1 cellular context compared by ENCODE assay signal in the genomic region with DNA sequence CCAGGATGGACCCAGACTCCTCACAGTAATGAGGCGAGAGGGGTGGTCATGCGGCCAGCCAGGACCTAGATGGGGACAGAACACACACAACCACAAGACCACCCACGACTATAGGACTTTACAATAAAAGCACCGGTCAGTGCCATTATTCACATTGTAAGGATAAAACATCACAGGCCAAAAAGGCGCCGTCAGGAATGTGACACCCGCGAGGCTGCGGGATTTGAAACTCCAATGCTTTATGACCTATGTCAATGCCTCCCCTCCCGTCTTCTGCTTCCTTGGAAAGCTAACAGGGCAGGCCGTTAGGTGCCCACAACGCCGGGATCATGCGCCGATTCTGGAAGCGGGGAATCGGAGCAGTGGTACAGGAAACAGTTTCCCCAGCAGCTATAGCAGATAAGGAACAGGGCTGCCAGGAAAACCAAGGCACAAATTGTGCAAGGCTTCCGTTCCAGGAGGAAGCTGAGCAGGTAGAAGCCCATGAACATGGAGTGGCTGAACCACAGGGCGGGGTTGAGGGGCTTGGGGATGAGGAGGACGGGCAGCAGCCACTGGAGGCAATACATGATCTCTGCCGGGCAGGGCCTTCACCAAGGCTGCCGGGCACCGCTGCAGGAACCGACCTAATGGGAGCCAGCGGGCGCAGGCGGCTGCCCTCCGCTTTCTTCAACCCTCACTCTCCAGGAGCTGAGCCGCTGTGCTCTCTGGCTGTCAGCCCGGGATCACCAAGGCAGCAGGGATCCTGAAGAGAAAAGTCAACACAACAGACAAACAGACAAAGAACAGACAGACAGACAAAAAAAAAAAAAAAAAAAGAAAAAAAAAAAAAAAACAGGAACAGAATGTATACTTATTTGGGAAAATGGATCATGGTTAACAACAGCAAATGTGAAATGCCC.
TF ChIP-seq lines count a peak whose summit lies in the region.

No MANE protein-coding gene starts in this region.

TF ChIP-seq in SK-N-SH treated with all-trans-retinoic acid at 6 μM for 48 hours, 23 proteins besides CTCF, POLR2A, EP300 and RAD21 (continued from another document):
- TF ChIP-seq, protein P1, sequence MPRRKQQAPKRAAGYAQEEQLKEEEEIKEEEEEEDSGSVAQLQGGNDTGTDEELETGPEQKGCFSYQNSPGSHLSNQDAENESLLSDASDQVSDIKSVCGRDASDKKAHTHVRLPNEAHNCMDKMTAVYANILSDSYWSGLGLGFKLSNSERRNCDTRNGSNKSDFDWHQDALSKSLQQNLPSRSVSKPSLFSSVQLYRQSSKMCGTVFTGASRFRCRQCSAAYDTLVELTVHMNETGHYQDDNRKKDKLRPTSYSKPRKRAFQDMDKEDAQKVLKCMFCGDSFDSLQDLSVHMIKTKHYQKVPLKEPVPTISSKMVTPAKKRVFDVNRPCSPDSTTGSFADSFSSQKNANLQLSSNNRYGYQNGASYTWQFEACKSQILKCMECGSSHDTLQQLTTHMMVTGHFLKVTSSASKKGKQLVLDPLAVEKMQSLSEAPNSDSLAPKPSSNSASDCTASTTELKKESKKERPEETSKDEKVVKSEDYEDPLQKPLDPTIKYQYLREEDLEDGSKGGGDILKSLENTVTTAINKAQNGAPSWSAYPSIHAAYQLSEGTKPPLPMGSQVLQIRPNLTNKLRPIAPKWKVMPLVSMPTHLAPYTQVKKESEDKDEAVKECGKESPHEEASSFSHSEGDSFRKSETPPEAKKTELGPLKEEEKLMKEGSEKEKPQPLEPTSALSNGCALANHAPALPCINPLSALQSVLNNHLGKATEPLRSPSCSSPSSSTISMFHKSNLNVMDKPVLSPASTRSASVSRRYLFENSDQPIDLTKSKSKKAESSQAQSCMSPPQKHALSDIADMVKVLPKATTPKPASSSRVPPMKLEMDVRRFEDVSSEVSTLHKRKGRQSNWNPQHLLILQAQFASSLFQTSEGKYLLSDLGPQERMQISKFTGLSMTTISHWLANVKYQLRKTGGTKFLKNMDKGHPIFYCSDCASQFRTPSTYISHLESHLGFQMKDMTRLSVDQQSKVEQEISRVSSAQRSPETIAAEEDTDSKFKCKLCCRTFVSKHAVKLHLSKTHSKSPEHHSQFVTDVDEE (CRISPR knock-in tag; IDR thresholded peaks at IDR 0.05) = no peak
- TF ChIP-seq SNAI2 (CRISPR knock-in tag; IDR thresholded peaks at IDR 0.05) = no peak
- no peak for TF ChIP-seq ZC3H10 (CRISPR knock-in tag; IDR thresholded peaks at IDR 0.05)
- TF ChIP-seq PPARA (CRISPR knock-in tag; IDR thresholded peaks at IDR 0.05; ENCODE audit: borderline replicate concordance) = no peak
- TF ChIP-seq, protein P2, sequence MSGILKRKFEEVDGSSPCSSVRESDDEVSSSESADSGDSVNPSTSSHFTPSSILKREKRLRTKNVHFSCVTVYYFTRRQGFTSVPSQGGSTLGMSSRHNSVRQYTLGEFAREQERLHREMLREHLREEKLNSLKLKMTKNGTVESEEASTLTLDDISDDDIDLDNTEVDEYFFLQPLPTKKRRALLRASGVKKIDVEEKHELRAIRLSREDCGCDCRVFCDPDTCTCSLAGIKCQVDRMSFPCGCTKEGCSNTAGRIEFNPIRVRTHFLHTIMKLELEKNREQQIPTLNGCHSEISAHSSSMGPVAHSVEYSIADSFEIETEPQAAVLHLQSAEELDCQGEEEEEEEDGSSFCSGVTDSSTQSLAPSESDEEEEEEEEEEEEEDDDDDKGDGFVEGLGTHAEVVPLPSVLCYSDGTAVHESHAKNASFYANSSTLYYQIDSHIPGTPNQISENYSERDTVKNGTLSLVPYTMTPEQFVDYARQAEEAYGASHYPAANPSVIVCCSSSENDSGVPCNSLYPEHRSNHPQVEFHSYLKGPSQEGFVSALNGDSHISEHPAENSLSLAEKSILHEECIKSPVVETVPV (CRISPR knock-in tag; IDR thresholded peaks at IDR 0.05) = no peak
- TF ChIP-seq, protein P3, sequence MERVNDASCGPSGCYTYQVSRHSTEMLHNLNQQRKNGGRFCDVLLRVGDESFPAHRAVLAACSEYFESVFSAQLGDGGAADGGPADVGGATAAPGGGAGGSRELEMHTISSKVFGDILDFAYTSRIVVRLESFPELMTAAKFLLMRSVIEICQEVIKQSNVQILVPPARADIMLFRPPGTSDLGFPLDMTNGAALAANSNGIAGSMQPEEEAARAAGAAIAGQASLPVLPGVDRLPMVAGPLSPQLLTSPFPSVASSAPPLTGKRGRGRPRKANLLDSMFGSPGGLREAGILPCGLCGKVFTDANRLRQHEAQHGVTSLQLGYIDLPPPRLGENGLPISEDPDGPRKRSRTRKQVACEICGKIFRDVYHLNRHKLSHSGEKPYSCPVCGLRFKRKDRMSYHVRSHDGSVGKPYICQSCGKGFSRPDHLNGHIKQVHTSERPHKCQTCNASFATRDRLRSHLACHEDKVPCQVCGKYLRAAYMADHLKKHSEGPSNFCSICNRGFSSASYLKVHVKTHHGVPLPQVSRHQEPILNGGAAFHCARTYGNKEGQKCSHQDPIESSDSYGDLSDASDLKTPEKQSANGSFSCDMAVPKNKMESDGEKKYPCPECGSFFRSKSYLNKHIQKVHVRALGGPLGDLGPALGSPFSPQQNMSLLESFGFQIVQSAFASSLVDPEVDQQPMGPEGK (CRISPR knock-in tag; IDR thresholded peaks at IDR 0.05; ENCODE audit: borderline replicate concordance) = no peak
- TF ChIP-seq ZNF565 (CRISPR knock-in tag; conservative IDR thresholded peaks at IDR 0.05; ENCODE audit: low read depth) = no peak
- TF ChIP-seq OSR1 (CRISPR knock-in tag; IDR thresholded peaks at IDR 0.05) = no peak
- TF ChIP-seq, protein P4, sequence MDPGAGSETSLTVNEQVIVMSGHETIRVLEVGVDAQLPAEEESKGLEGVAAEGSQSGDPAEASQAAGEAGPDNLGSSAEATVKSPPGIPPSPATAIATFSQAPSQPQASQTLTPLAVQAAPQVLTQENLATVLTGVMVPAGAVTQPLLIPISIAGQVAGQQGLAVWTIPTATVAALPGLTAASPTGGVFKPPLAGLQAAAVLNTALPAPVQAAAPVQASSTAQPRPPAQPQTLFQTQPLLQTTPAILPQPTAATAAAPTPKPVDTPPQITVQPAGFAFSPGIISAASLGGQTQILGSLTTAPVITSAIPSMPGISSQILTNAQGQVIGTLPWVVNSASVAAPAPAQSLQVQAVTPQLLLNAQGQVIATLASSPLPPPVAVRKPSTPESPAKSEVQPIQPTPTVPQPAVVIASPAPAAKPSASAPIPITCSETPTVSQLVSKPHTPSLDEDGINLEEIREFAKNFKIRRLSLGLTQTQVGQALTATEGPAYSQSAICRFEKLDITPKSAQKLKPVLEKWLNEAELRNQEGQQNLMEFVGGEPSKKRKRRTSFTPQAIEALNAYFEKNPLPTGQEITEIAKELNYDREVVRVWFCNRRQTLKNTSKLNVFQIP (CRISPR knock-in tag; IDR thresholded peaks at IDR 0.05; ENCODE audit: borderline replicate concordance, low read depth) = no peak
- TF ChIP-seq GLIS3 (CRISPR knock-in tag; IDR thresholded peaks at IDR 0.05) = no peak
- TF ChIP-seq, protein P5, sequence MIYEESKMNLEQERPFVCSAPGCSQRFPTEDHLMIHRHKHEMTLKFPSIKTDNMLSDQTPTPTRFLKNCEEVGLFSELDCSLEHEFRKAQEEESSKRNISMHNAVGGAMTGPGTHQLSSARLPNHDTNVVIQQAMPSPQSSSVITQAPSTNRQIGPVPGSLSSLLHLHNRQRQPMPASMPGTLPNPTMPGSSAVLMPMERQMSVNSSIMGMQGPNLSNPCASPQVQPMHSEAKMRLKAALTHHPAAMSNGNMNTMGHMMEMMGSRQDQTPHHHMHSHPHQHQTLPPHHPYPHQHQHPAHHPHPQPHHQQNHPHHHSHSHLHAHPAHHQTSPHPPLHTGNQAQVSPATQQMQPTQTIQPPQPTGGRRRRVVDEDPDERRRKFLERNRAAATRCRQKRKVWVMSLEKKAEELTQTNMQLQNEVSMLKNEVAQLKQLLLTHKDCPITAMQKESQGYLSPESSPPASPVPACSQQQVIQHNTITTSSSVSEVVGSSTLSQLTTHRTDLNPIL (CRISPR knock-in tag; IDR thresholded peaks at IDR 0.05; ENCODE audit: low read depth) = no peak
- no peak for TF ChIP-seq BACH2 (CRISPR knock-in tag; IDR thresholded peaks at IDR 0.05; ENCODE audit: borderline replicate concordance)
